Comparison of ENCODE assay signal across 16 cellular contexts in the genomic region with DNA sequence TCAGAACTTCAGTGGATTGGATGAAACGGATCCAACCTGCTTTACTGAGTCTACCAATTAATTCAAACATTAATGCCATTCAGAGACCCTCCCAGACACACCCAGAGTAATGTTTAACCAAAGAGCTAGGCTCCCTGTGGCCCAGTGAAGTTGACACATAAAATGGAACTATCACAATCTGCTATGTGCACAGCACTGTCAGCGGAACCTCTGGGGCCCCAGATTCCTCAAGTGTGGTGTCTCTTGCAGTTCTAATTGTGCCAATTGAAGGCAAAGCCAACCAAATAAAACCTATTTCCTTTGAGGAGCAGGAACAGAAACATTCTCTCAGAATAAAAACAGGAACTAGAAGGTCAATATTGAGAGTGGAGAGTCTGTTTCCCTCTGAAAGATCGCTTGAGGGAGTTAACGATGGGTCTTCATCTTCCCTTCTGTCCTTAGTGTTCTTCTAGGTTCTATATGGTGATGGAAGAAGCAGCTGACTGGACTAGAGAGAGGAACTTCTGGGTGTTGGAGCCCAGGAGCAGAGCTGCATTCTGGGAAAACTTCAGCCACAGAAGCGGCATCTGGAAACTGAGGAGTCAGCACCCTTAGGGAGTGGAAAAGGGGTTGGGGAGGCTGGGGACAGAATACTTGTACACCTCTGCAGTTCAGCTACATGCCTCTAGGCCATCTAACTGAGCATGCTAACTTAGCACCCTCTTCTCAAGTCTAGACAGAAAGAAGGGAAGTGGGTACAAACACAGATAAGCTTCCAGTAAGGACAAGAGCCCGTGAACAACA.
DNase-seq lines count a peak whose midpoint lies in the region; ATAC-seq and TF ChIP-seq lines count a peak whose summit lies in the region.
"Had no signal": no experiment of that assay in that cellular context is flagged by ENCODE, and none has a peak within 500 bp of the region (broad histone marks: within the 10 kb centered on the region; RNA-seq: fewer than 3 reads in every experiment).

No MANE protein-coding gene starts in this region.

- ATAC-seq in GM18909 (IDR thresholded peaks at IDR 0.05; ENCODE audit: poor library complexity, unreplicated experiment): no peak

- intact Hi-C loops in dendritic cell treated with granulocyte-macrophage colony-stimulating factor and Interleukin-4, amounts not matched to agents 40 ng/mL and 50 ng/mL, for 4 days (cut with micrococcal nuclease): no loop called here

- DNase-seq in NAMALWA (ENCODE audit: low spot score) (peak; percentile 7), pons (ENCODE audit: low spot score) (peak; percentile 85), NCI-H510A treated with DMSO at 0.1 percent for 48 hours (lab: John Stamatoyannopoulos, UW) (no peak)
- DNase-seq in T-helper 2 cell treated with Interferon-gamma antibody and Interleukin-4, amounts not matched to agents 5 μg/mL and 100 μg/mL, for 36 hours (ENCODE audit: low spot score): no peak
- DNase-seq in effector CD4-positive, alpha-beta T cell: no peak
- DNase-seq: activated CD4-positive, alpha-beta T cell treated with anti-CD3 and anti-CD28 coated beads for 1 hour; brain microvascular endothelial cell; DND-41; HFFc6; NCI-H187; NCI-H446; stimulated activated naive CD4-positive, alpha-beta T cell had no signal

- H3K4me3 Mint-ChIP-seq in dendritic cell treated with granulocyte-macrophage colony-stimulating factor and Interleukin-4, amounts not matched to agents 40 ng/mL and 50 ng/mL, for 4 days: no peak overlapping the region
- H3K4me3 Mint-ChIP-seq in T-helper 2 cell treated with Interferon-gamma antibody and Interleukin-4, amounts not matched to agents 5 μg/mL and 100 μg/mL, for 36 hours: no peak overlapping the region
- H3K4me3 Mint-ChIP-seq: activated naive CD8-positive, alpha-beta T cell; HFFc6 had no signal

- peak overlapping the region; percentile 60 for H3K27ac Mint-ChIP-seq in dendritic cell treated with granulocyte-macrophage colony-stimulating factor and Interleukin-4, amounts not matched to agents 40 ng/mL and 50 ng/mL, for 4 days
- H3K27ac Mint-ChIP-seq in T-helper 2 cell treated with Interferon-gamma antibody and Interleukin-4, amounts not matched to agents 5 μg/mL and 100 μg/mL, for 36 hours: no peak overlapping the region
- H3K27ac Mint-ChIP-seq: activated naive CD8-positive, alpha-beta T cell; HFFc6 had no signal

- no peaks in the 10 kb centered on the region for H3K36me3 Mint-ChIP-seq in dendritic cell treated with granulocyte-macrophage colony-stimulating factor and Interleukin-4, amounts not matched to agents 40 ng/mL and 50 ng/mL, for 4 days (ENCODE audit: low read depth)
- H3K36me3 Mint-ChIP-seq in T-helper 2 cell treated with Interferon-gamma antibody and Interleukin-4, amounts not matched to agents 5 μg/mL and 100 μg/mL, for 36 hours (ENCODE audit: low read depth): no peaks in the 10 kb centered on the region
- H3K36me3 Mint-ChIP-seq: activated naive CD8-positive, alpha-beta T cell had no signal

- H3K4me1 Mint-ChIP-seq in dendritic cell treated with granulocyte-macrophage colony-stimulating factor and Interleukin-4, amounts not matched to agents 40 ng/mL and 50 ng/mL, for 4 days (ENCODE audit: low read depth): peaks cover 23% of the 10 kb centered on the region
- no peaks in the 10 kb centered on the region for H3K4me1 Mint-ChIP-seq in T-helper 2 cell treated with Interferon-gamma antibody and Interleukin-4, amounts not matched to agents 5 μg/mL and 100 μg/mL, for 36 hours (ENCODE audit: low read depth)

- peak; percentile 42 for TF ChIP-seq CTCF in GM12873 (IDR thresholded peaks at IDR 0.05; ENCODE audit: insufficient read depth, low read depth, low read length, missing control alignments)

- no peaks in the 10 kb centered on the region for H3K9me3 Mint-ChIP-seq in dendritic cell treated with granulocyte-macrophage colony-stimulating factor and Interleukin-4, amounts not matched to agents 40 ng/mL and 50 ng/mL, for 4 days
- H3K9me3 Mint-ChIP-seq in T-helper 2 cell treated with Interferon-gamma antibody and Interleukin-4, amounts not matched to agents 5 μg/mL and 100 μg/mL, for 36 hours: no peaks in the 10 kb centered on the region
- H3K9me3 Mint-ChIP-seq: HFFc6 had no signal

- H3K27me3 Mint-ChIP-seq in dendritic cell treated with granulocyte-macrophage colony-stimulating factor and Interleukin-4, amounts not matched to agents 40 ng/mL and 50 ng/mL, for 4 days: no peaks in the 10 kb centered on the region
- peaks cover 7% of the 10 kb centered on the region for H3K27me3 Mint-ChIP-seq in T-helper 2 cell treated with Interferon-gamma antibody and Interleukin-4, amounts not matched to agents 5 μg/mL and 100 μg/mL, for 36 hours (ENCODE audit: low read depth)

Comparison
In these comparisons a context has a peak if more than half of its experiments do, and no peak if none do; other contexts are left out.
1. DNase-seq: peak in NAMALWA (single experiment) and pons (single experiment); none in NCI-H510A treated with DMSO at 0.1 percent for 48 hours (single experiment), T-helper 2 cell treated with Interferon-gamma antibody and Interleukin-4, amounts not matched to agents 5 μg/mL and 100 μg/mL, for 36 hours (single experiment) and effector CD4-positive, alpha-beta T cell (single experiment).